ENCODE assay signal across 19 cellular contexts in genomic region chr16:47013910-47014309, GRCh38. TPM values are rescaled to one million over a fixed set of nuclear protein-coding genes. Genes with fewer than 3 reads are reported as not detected.
DNase-seq lines count a peak whose midpoint lies in the region; ATAC-seq, FAIRE-seq and TF ChIP-seq lines count a peak whose summit lies in the region.
"Had no signal": no experiment of that assay in that cellular context is flagged by ENCODE, and none has a peak within 500 bp of the region (broad histone marks: within the 10 kb centered on the region; RNA-seq: fewer than 3 reads in every experiment).

No MANE protein-coding gene starts in this region.

- H3K4me1 ChIP-seq in K562 (replicated peaks in 1 of 2; ENCODE audit: control insufficient read depth in 2 of 2, insufficient read depth in 2 of 2, low read length in 2 of 2) (peaks cover 0 to 6% of the 10 kb centered on the region in 2 experiments; a peak in 1 of 5 replicates), neuronal stem cell (ENCODE audit: control insufficient read depth in 2 of 2, insufficient read depth in 1 of 2, low read depth in 1 of 2, low read length in 2 of 2) (peaks cover 0 to 12% of the 10 kb centered on the region in 2 donors)
- H3K4me1 ChIP-seq: Caco-2 had no signal

- H3K9me1 ChIP-seq in K562 (ENCODE audit: control insufficient read depth, insufficient read depth, low read length), result no peaks in the 10 kb centered on the region

- H4K8ac ChIP-seq in neuronal stem cell (ENCODE audit: low read depth, low read length), result no peak overlapping the region

- H3K4me2 ChIP-seq in K562 (ENCODE audit: insufficient read depth, low read length) (no peak overlapping the region), neuronal stem cell (ENCODE audit: insufficient read depth, low read length, poor library complexity, severe bottlenecking) (no peak overlapping the region)

- TF ChIP-seq CTCF in K562 (IDR thresholded peaks at IDR 0.05 in 2 of 3, conservative IDR thresholded peaks at IDR 0.05 in 1 of 3; ENCODE audit: insufficient read depth in 2 of 3, low read depth in 1 of 3, low read length in 3 of 3) (no peak), RWPE1 (conservative IDR thresholded peaks at IDR 0.05; ENCODE audit: low read depth) (no peak), GM10248 (IDR thresholded peaks at IDR 0.05; ENCODE audit: control extremely low read depth, extremely low read depth, low read depth, missing control alignments) (no peak)

- H3K23ac ChIP-seq in neuronal stem cell (ENCODE audit: low read depth, low read length, poor library complexity), result no peak overlapping the region

- intact Hi-C loops in K562 (cut with micrococcal nuclease), result no loop called here

- no peak overlapping the region for H3K14ac ChIP-seq in neuronal stem cell (ENCODE audit: low read length)

- BruUV-seq in K562 (replicated peaks; lab: Mats Ljungman, UMichigan), result no TSS peak

- ATAC-seq in K562 (no peak), HG02763 (IDR thresholded peaks at IDR 0.05; ENCODE audit: unreplicated experiment) (no peak)
- ATAC-seq: CD8-positive, alpha-beta T cell; GM12878; HCT116 had no signal

- no peaks in the 10 kb centered on the region for H4K20me1 ChIP-seq in K562 (replicated peaks; ENCODE audit: control insufficient read depth, insufficient read depth, low read length)

- H3K27me3 ChIP-seq in H7 (ENCODE audit: control insufficient read depth, insufficient read depth, low read length) (no peaks in the 10 kb centered on the region), K562 (ENCODE audit: control insufficient read depth in 2 of 2, insufficient read depth in 2 of 2, low read length in 2 of 2) (peaks cover 21 to 38% of the 10 kb centered on the region in 2 experiments), neuronal stem cell (ENCODE audit: control insufficient read depth in 3 of 3, insufficient read depth in 3 of 3, low read depth in 1 of 3, low read length in 3 of 3) (no peaks in the 10 kb centered on the region)

- H3K9ac ChIP-seq in K562 (ENCODE audit: insufficient read depth in 1 of 2, low read depth in 2 of 2, low read length in 2 of 2), result no peak overlapping the region; a peak in 1 of 4 replicates
- no peak overlapping the region for H3K9ac ChIP-seq in neuronal stem cell (ENCODE audit: low read depth, low read length, poor library complexity)
- H3K9ac ChIP-seq: GM23248 had no signal

- H3K18ac ChIP-seq in neuronal stem cell (ENCODE audit: low read length), result peak overlapping the region; percentile 44

- no peak overlapping the region for H4K91ac ChIP-seq in neuronal stem cell (ENCODE audit: low read depth, low read length, poor library complexity)

- H3K79me1 ChIP-seq in neuronal stem cell (ENCODE audit: low read depth, low read length), result no peaks in the 10 kb centered on the region

- POLR2A ChIA-PET in K562 (lab: Yijun Ruan, JAX), result interaction anchor here (1.1 kb wide), 1 partner anchor 20 kb away, joined by 5 read pairs; no protein-coding TSS in a partner anchor
- POLR2A ChIA-PET in RWPE1 (lab: Yijun Ruan, JAX; ENCODE audit: low non-redundant PET), result no interaction called here
- POLR2A ChIA-PET in GM10248 (lab: Yijun Ruan, JAX), result no interaction called here

- H3K79me2 ChIP-seq in K562 (ENCODE audit: control insufficient read depth, insufficient read depth, low read length), result no peaks in the 10 kb centered on the region

- peak overlapping the region; percentile 37 for H2BK120ac ChIP-seq in neuronal stem cell (ENCODE audit: low read depth, low read length)

- H2AFZ ChIP-seq in K562 (ENCODE audit: low read depth, low read length) (0 out of 2 replicates have a peak overlapping the region, but pooled peaks have one; percentile 1), neuronal stem cell (ENCODE audit: low read length) (no peak overlapping the region)
- H2AFZ ChIP-seq: GM23248 had no signal

- H3K9me3 ChIP-seq in K562 (replicated peaks; ENCODE audit: control insufficient read depth, insufficient read depth, low read depth, low read length) (no peaks in the 10 kb centered on the region), neuronal stem cell (replicated peaks in 1 of 2; ENCODE audit: control insufficient read depth in 2 of 2, insufficient read depth in 1 of 2, low read depth in 1 of 2, low read length in 2 of 2) (no peaks in the 10 kb centered on the region)
- H3K9me3 ChIP-seq: Caco-2 had no signal

- H3K36me3 ChIP-seq in H7 (replicated peaks; ENCODE audit: control insufficient read depth, insufficient read depth, low read length), result no peaks in the 10 kb centered on the region
- no peaks in the 10 kb centered on the region for H3K36me3 ChIP-seq in K562 (ENCODE audit: control insufficient read depth, insufficient read depth, low read length)
- no peaks in the 10 kb centered on the region for H3K36me3 ChIP-seq in neuronal stem cell (replicated peaks in 1 of 2; ENCODE audit: control insufficient read depth in 2 of 2, insufficient read depth in 2 of 2, low read length in 2 of 2)

- DNase-seq in H7, result peak; percentile 62
- DNase-seq in K562 (ENCODE audit: extremely low read depth in 1 of 4, low spot score in 3 of 4), result no peak
- DNase-seq in neuronal stem cell (ENCODE audit: low spot score), result no peak
- no peak for DNase-seq in stimulated activated CD4-positive, alpha-beta T cell treated with anti-CD3 and anti-CD28 coated beads, Interleukin-4, amount 100 ng/mL, for 4 hours
- DNase-seq in RWPE1 (ENCODE audit: low spot score), result no peak
- DNase-seq in GM10248 (ENCODE audit: extremely low spot score), result no peak
- DNase-seq: Caco-2; CD4-positive, CD25-positive, alpha-beta regulatory T cell; CD8-positive, alpha-beta T cell; DMS153; DND-41; GM23248 had no signal

- H2AK5ac ChIP-seq in neuronal stem cell (ENCODE audit: low read depth, low read length), result peak overlapping the region; percentile 44

- TF ChIP-seq POLR2A in K562 (conservative IDR thresholded peaks at IDR 0.05), result no peak

- H3K4ac ChIP-seq in neuronal stem cell (ENCODE audit: low read length), result no peak overlapping the region

- no peak overlapping the region for H2BK12ac ChIP-seq in neuronal stem cell (ENCODE audit: low read length)

- no peak for TF ChIP-seq RAD21 in K562 (CRISPR knock-in tag; conservative IDR thresholded peaks at IDR 0.05 in 1 of 2, IDR thresholded peaks at IDR 0.05 in 1 of 2)

- no peak overlapping the region for H3K27ac ChIP-seq in K562 (ENCODE audit: extremely low read depth, low read depth, low read length)
- H3K27ac ChIP-seq in neuronal stem cell (replicated peaks; ENCODE audit: low read length), result no peak overlapping the region
- H3K27ac ChIP-seq in RWPE1, result no peak overlapping the region
- H3K27ac ChIP-seq: C4-2B, GM23248 had no signal

- in situ Hi-C loops in K562 (cut with MboI), result no loop called here

- CTCF ChIA-PET in K562 (lab: Yijun Ruan, JAX; ENCODE audit: low intra/inter-chr PET ratio) (interaction anchor here (0.6 kb wide), 1 partner anchor 96 kb away, joined by 3 read pairs; no protein-coding TSS in a partner anchor), RWPE1 (lab: Yijun Ruan, JAX) (no interaction called here), GM10248 (lab: Yijun Ruan, JAX) (interaction anchor here (1.1 to 2.8 kb wide), 2 partner anchors 24 to 128 kb away, joined by 4 to 7 read pairs; no protein-coding TSS in a partner anchor)

- H2BK5ac ChIP-seq in neuronal stem cell (ENCODE audit: low read length), result no peak overlapping the region

- FAIRE-seq in K562 (lab: Jason Lieb, UNC), result no peak
- FAIRE-seq: G401.6, GM12878, GM19239, H54 had no signal

- H3K4me3 ChIP-seq in H7 (ENCODE audit: insufficient read depth, low read depth, low read length) (no peak overlapping the region), K562 (no peak overlapping the region), neuronal stem cell (ENCODE audit: low read length in 2 of 2) (no peak overlapping the region)
- H3K4me3 ChIP-seq: GM12878, GM23248 had no signal

- no peak for TF ChIP-seq EP300 in K562 (IDR thresholded peaks at IDR 0.05; ENCODE audit: low read length)

- H2BK15ac ChIP-seq in neuronal stem cell (ENCODE audit: low read length), result peak overlapping the region; percentile 35

- 10% methylated on average over 17 of the region's 25 CpGs for WGBS in K562 (ENCODE audit: insufficient coverage, low coverage, missing lambda C conversion rate)
- no CpG with 5 or more reads among the region's 25 CpGs for WGBS in neuronal stem cell (ENCODE audit: extremely low coverage in 2 of 2, insufficient read length in 2 of 2, insufficient replicate concordance in 1 of 2), 2 donors

RNA-seq across cellular contexts. Expression of gene DNAJA2, which starts 40.4 kb away (rescaled TPM):
- 91.6 and 129 TPM in 2 replicates for total RNA-seq in H7 (2014; rRNA removed; shearing (Covaris generic))
- 34.0 and 48.2 TPM in 2 replicates for total RNA-seq in K562 (2011; cell fraction: chromatin; rRNA removed; ENCODE audit: low replicate concordance)
- total RNA-seq in K562 (2011; cell fraction: nucleolus; rRNA removed), result 21.2 TPM in 2 replicates
- total RNA-seq in K562 (2011; cell fraction: nucleoplasm; rRNA removed), result 38.9 and 53.0 TPM in 2 replicates
- total RNA-seq in K562 (2014; rRNA removed) (55.4 and 55.9 TPM in 2 replicates), K562 (2014; rRNA removed; fragmentation: Illumina TruSeq; extraction: Trizol) (75.9 and 89.6 TPM in 2 replicates), K562 (2015; rRNA removed; fragmentation: Illumina TruSeq; extraction: Trizol) (72.4 and 75.0 TPM in 2 replicates), K562 (2021) (63.0 and 68.8 TPM in 2 replicates)
- polyA plus RNA-seq in K562 (2011; rRNA removed) (12.8 and 24.1 TPM in 2 replicates), K562 (2014; fragmentation: Illumina TruSeq; extraction: Trizol) (48.1 and 50.7 TPM in 2 replicates), K562 (2014; fragmentation: Nextera tagmentation; extraction: Ambion mirVana) (10 to 100 TPM; 31.6 to 38.2 TPM), K562 (2014; rRNA removed) (29.2 and 30.4 TPM in 2 replicates)
- polyA plus RNA-seq in K562 (2011; cell fraction: cytosol; rRNA removed), result 3.5 and 6.3 TPM in 2 replicates
- 9.1 and 12.8 TPM in 2 replicates for polyA plus RNA-seq in K562 (2011; cell fraction: nucleus; rRNA removed)
- 31.8 and 47.2 TPM in 2 replicates for polyA plus RNA-seq in K562 (2012)
- 56.8 and 74.4 TPM in 2 replicates for polyA minus RNA-seq in K562 (2011; rRNA and poly(A)+ RNA removed)
- 23.4 and 30.2 TPM in 2 replicates for polyA minus RNA-seq in K562 (2011; cell fraction: cytosol; rRNA and poly(A)+ RNA removed)
- 12.9 and 25.8 TPM in 2 replicates for polyA minus RNA-seq in K562 (2011; cell fraction: nucleus; rRNA and poly(A)+ RNA removed)
- polyA plus RNA-seq in neuronal stem cell (2013, experiment 1 of 2), result 38.1 TPM
- polyA plus RNA-seq in neuronal stem cell (2013, experiment 2 of 2), result 38.0 TPM
